Comparison of ENCODE assay signal across 1 cellular context in the genomic region with DNA sequence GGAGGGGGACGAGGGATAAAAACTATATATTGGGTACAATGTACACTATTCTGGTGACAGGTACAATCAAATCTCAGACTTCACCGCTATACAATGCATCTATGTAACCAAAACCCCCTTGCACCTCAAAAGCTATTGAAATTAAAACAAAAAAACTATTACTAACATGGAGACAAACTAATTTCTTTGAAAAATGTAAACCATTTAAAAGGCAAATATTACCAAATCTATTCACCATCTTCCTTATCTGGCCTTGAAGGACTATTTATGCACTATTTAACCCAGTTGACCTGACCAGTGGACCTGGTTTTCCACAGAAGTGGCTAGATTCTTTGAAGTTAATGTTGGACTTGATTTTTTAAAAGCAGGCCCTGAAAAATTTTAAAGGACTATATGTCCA.
TF ChIP-seq lines count a peak whose summit lies in the region.

No MANE protein-coding gene starts in this region.

TF ChIP-seq in HepG2, 621 proteins besides CTCF, POLR2A, EP300 and RAD21 (continued from another document and continues in another):
- TF ChIP-seq, protein P1, sequence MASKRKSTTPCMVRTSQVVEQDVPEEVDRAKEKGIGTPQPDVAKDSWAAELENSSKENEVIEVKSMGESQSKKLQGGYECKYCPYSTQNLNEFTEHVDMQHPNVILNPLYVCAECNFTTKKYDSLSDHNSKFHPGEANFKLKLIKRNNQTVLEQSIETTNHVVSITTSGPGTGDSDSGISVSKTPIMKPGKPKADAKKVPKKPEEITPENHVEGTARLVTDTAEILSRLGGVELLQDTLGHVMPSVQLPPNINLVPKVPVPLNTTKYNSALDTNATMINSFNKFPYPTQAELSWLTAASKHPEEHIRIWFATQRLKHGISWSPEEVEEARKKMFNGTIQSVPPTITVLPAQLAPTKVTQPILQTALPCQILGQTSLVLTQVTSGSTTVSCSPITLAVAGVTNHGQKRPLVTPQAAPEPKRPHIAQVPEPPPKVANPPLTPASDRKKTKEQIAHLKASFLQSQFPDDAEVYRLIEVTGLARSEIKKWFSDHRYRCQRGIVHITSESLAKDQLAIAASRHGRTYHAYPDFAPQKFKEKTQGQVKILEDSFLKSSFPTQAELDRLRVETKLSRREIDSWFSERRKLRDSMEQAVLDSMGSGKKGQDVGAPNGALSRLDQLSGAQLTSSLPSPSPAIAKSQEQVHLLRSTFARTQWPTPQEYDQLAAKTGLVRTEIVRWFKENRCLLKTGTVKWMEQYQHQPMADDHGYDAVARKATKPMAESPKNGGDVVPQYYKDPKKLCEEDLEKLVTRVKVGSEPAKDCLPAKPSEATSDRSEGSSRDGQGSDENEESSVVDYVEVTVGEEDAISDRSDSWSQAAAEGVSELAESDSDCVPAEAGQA (IDR thresholded peaks at IDR 0.05; ENCODE audit: low read depth), result no peak
- TF ChIP-seq, protein P1 (CRISPR knock-in tag; IDR thresholded peaks at IDR 0.05; ENCODE audit: borderline replicate concordance), result no peak
- TF ChIP-seq, protein P2, sequence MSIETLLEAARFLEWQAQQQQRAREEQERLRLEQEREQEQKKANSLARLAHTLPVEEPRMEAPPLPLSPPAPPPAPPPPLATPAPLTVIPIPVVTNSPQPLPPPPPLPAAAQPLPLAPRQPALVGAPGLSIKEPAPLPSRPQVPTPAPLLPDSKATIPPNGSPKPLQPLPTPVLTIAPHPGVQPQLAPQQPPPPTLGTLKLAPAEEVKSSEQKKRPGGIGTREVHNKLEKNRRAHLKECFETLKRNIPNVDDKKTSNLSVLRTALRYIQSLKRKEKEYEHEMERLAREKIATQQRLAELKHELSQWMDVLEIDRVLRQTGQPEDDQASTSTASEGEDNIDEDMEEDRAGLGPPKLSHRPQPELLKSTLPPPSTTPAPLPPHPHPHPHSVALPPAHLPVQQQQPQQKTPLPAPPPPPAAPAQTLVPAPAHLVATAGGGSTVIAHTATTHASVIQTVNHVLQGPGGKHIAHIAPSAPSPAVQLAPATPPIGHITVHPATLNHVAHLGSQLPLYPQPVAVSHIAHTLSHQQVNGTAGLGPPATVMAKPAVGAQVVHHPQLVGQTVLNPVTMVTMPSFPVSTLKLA (IDR thresholded peaks at IDR 0.05), result no peak
- TF ChIP-seq DPF2 (CRISPR knock-in tag; IDR thresholded peaks at IDR 0.05; ENCODE audit: borderline replicate concordance, low read depth) (0 out of 2 replicates have a peak, but pooled peaks have one; percentile 23), AKAP8 (CRISPR knock-in tag; IDR thresholded peaks at IDR 0.05) (no peak), RXRB (CRISPR knock-in tag; IDR thresholded peaks at IDR 0.05; ENCODE audit: borderline replicate concordance) (peak; percentile 45; the same call in 1 of the 2 replicates), SMAD1 (CRISPR knock-in tag; IDR thresholded peaks at IDR 0.05; ENCODE audit: borderline replicate concordance, low read depth) (no peak), HHEX (CRISPR knock-in tag; IDR thresholded peaks at IDR 0.05) (no peak), SOX6 (IDR thresholded peaks at IDR 0.05) (no peak), SOX6 (CRISPR knock-in tag; IDR thresholded peaks at IDR 0.05) (peak; percentile 38; the same call in 1 of the 2 replicates), ZNF746 (CRISPR knock-in tag; IDR thresholded peaks at IDR 0.05) (no peak), ZNF333 (CRISPR knock-in tag; IDR thresholded peaks at IDR 0.05; ENCODE audit: borderline replicate concordance) (no peak), ATM (IDR thresholded peaks at IDR 0.05; ENCODE audit: borderline replicate concordance) (no peak), SATB2 (CRISPR knock-in tag; IDR thresholded peaks at IDR 0.05) (no peak), ZNF703 (CRISPR knock-in tag; IDR thresholded peaks at IDR 0.05; ENCODE audit: borderline replicate concordance) (no peak), HNRNPUL1 (IDR thresholded peaks at IDR 0.05; ENCODE audit: low read depth, low read length) (no peak), POLR2AphosphoS5 (IDR thresholded peaks at IDR 0.05; ENCODE audit: low read depth, low read length) (no peak), MAFK (conservative IDR thresholded peaks at IDR 0.05 in 1 of 2, IDR thresholded peaks at IDR 0.05 in 1 of 2; ENCODE audit: low read length in 2 of 2) (no peak), TP53 (CRISPR knock-in tag; conservative IDR thresholded peaks at IDR 0.05) (no peak)
- TF ChIP-seq, protein P3, sequence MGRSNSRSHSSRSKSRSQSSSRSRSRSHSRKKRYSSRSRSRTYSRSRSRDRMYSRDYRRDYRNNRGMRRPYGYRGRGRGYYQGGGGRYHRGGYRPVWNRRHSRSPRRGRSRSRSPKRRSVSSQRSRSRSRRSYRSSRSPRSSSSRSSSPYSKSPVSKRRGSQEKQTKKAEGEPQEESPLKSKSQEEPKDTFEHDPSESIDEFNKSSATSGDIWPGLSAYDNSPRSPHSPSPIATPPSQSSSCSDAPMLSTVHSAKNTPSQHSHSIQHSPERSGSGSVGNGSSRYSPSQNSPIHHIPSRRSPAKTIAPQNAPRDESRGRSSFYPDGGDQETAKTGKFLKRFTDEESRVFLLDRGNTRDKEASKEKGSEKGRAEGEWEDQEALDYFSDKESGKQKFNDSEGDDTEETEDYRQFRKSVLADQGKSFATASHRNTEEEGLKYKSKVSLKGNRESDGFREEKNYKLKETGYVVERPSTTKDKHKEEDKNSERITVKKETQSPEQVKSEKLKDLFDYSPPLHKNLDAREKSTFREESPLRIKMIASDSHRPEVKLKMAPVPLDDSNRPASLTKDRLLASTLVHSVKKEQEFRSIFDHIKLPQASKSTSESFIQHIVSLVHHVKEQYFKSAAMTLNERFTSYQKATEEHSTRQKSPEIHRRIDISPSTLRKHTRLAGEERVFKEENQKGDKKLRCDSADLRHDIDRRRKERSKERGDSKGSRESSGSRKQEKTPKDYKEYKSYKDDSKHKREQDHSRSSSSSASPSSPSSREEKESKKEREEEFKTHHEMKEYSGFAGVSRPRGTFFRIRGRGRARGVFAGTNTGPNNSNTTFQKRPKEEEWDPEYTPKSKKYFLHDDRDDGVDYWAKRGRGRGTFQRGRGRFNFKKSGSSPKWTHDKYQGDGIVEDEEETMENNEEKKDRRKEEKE (IDR thresholded peaks at IDR 0.05), result no peak
- TF ChIP-seq, protein P4, sequence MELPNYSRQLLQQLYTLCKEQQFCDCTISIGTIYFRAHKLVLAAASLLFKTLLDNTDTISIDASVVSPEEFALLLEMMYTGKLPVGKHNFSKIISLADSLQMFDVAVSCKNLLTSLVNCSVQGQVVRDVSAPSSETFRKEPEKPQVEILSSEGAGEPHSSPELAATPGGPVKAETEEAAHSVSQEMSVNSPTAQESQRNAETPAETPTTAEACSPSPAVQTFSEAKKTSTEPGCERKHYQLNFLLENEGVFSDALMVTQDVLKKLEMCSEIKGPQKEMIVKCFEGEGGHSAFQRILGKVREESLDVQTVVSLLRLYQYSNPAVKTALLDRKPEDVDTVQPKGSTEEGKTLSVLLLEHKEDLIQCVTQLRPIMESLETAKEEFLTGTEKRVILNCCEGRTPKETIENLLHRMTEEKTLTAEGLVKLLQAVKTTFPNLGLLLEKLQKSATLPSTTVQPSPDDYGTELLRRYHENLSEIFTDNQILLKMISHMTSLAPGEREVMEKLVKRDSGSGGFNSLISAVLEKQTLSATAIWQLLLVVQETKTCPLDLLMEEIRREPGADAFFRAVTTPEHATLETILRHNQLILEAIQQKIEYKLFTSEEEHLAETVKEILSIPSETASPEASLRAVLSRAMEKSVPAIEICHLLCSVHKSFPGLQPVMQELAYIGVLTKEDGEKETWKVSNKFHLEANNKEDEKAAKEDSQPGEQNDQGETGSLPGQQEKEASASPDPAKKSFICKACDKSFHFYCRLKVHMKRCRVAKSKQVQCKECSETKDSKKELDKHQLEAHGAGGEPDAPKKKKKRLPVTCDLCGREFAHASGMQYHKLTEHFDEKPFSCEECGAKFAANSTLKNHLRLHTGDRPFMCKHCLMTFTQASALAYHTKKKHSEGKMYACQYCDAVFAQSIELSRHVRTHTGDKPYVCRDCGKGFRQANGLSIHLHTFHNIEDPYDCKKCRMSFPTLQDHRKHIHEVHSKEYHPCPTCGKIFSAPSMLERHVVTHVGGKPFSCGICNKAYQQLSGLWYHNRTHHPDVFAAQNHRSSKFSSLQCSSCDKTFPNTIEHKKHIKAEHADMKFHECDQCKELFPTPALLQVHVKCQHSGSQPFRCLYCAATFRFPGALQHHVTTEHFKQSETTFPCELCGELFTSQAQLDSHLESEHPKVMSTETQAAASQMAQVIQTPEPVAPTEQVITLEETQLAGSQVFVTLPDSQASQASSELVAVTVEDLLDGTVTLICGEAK (IDR thresholded peaks at IDR 0.05), result no peak
- TF ChIP-seq, protein P4 (CRISPR knock-in tag; IDR thresholded peaks at IDR 0.05), result no peak
- TF ChIP-seq, protein P5, sequence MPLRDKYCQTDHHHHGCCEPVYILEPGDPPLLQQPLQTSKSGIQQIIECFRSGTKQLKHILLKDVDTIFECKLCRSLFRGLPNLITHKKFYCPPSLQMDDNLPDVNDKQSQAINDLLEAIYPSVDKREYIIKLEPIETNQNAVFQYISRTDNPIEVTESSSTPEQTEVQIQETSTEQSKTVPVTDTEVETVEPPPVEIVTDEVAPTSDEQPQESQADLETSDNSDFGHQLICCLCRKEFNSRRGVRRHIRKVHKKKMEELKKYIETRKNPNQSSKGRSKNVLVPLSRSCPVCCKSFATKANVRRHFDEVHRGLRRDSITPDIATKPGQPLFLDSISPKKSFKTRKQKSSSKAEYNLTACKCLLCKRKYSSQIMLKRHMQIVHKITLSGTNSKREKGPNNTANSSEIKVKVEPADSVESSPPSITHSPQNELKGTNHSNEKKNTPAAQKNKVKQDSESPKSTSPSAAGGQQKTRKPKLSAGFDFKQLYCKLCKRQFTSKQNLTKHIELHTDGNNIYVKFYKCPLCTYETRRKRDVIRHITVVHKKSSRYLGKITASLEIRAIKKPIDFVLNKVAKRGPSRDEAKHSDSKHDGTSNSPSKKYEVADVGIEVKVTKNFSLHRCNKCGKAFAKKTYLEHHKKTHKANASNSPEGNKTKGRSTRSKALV (CRISPR knock-in tag; IDR thresholded peaks at IDR 0.05), result no peak
- TF ChIP-seq, protein P6, sequence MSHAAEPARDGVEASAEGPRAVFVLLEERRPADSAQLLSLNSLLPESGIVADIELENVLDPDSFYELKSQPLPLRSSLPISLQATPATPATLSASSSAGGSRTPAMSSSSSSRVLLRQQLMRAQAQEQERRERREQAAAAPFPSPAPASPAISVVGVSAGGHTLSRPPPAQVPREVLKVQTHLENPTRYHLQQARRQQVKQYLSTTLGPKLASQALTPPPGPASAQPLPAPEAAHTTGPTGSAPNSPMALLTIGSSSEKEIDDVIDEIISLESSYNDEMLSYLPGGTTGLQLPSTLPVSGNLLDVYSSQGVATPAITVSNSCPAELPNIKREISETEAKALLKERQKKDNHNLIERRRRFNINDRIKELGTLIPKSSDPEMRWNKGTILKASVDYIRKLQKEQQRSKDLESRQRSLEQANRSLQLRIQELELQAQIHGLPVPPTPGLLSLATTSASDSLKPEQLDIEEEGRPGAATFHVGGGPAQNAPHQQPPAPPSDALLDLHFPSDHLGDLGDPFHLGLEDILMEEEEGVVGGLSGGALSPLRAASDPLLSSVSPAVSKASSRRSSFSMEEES (CRISPR knock-in tag; IDR thresholded peaks at IDR 0.05), result no peak
- TF ChIP-seq, protein P7, sequence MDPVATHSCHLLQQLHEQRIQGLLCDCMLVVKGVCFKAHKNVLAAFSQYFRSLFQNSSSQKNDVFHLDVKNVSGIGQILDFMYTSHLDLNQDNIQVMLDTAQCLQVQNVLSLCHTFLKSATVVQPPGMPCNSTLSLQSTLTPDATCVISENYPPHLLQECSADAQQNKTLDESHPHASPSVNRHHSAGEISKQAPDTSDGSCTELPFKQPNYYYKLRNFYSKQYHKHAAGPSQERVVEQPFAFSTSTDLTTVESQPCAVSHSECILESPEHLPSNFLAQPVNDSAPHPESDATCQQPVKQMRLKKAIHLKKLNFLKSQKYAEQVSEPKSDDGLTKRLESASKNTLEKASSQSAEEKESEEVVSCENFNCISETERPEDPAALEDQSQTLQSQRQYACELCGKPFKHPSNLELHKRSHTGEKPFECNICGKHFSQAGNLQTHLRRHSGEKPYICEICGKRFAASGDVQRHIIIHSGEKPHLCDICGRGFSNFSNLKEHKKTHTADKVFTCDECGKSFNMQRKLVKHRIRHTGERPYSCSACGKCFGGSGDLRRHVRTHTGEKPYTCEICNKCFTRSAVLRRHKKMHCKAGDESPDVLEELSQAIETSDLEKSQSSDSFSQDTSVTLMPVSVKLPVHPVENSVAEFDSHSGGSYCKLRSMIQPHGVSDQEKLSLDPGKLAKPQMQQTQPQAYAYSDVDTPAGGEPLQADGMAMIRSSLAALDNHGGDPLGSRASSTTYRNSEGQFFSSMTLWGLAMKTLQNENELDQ (CRISPR knock-in tag; IDR thresholded peaks at IDR 0.05; ENCODE audit: borderline replicate concordance), result no peak
